ENCODE assay signal across 1 cellular context in the genomic region with DNA sequence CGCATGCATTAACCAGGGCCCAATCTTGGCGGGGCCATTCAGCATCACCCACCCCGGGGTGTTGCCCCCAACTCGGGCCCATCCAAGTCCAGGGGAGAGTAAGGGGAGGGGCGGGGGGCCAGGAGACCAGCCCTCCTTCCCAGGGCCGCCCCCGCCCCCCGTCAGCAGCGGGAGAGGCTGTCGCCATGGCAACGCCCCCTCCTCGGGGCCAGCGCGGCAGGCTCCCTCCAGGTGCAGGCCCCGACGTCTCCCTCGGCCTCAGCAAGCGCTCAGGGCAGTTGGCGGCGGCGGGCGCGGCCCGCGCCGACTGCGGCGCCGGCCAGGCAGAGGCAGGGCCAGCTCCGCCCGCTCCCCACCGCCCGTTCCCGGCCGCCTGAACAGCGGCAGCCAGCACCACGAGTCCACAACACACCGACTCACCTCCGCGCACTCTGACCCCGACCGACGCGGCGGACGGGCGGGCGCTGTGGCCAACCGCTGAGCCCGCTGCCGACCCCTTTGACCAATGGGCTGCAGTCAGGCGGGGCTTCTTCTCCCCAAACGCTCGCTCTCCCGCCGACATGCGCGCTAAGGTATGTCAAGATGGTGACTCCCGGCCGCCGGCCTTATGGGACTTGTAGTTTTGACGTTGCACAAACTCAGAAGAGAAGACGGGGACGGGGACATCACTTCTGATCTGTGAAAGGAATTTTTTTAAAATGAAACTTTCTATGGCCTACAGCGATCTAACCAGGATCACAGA.
TF ChIP-seq lines count a peak whose summit lies in the region.

A gene with protein sequence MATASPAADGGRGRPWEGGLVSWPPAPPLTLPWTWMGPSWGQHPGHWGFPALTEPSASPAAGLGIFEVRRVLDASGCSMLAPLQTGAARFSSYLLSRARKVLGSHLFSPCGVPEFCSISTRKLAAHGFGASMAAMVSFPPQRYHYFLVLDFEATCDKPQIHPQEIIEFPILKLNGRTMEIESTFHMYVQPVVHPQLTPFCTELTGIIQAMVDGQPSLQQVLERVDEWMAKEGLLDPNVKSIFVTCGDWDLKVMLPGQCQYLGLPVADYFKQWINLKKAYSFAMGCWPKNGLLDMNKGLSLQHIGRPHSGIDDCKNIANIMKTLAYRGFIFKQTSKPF (minus strand): TSS at position 418 of the 742 bp plus-strand sequence. CDS start 231 bp downstream, at position 187.

TF ChIP-seq in GM12878, 131 proteins besides CTCF, POLR2A, EP300 and RAD21 (continued from another document and continues in another):
- TF ChIP-seq BHLHE40 (IDR thresholded peaks at IDR 0.05; ENCODE audit: borderline replicate concordance in 1 of 2, low read depth in 2 of 2, low read length in 1 of 2) (peak in 1 of 2 experiments; percentile 63; a peak in 2 of 4 replicates), ATF2 (IDR thresholded peaks at IDR 0.05; ENCODE audit: low read length) (no peak), CEBPB (IDR thresholded peaks at IDR 0.05; ENCODE audit: borderline replicate concordance in 1 of 2, low read depth in 2 of 2, low read length in 2 of 2) (no peak), FOXK2 (IDR thresholded peaks at IDR 0.05) (no peak), JUNB (IDR thresholded peaks at IDR 0.05) (no peak), ZSCAN29 (IDR thresholded peaks at IDR 0.05) (0 out of 2 replicates have a peak, but pooled peaks have one; percentile 52), EZH2 (IDR thresholded peaks at IDR 0.05; ENCODE audit: borderline replicate concordance, control insufficient read depth, low read depth, low read length) (no peak), WRNIP1 (IDR thresholded peaks at IDR 0.05; ENCODE audit: borderline replicate concordance, low read depth, low read length) (no peak), EGR1 (IDR thresholded peaks at IDR 0.05; ENCODE audit: borderline replicate concordance in 1 of 2, low read depth in 2 of 2, low read length in 2 of 2) (peak in 1 of 2 experiments; percentile 23; a peak in 1 of 3 replicates), PML (IDR thresholded peaks at IDR 0.05; ENCODE audit: low read length) (no peak), JUND (IDR thresholded peaks at IDR 0.05; ENCODE audit: low read depth, low read length) (no peak), ZNF24 (IDR thresholded peaks at IDR 0.05) (no peak), MTA2 (IDR thresholded peaks at IDR 0.05; ENCODE audit: low read depth) (peak; percentile 71; the same call in 1 of the 2 replicates), MAX (IDR thresholded peaks at IDR 0.05; ENCODE audit: low read depth, low read length) (peak; percentile 75), NRF1 (conservative IDR thresholded peaks at IDR 0.05; ENCODE audit: low read depth, low read length) (peak; percentile 59), IKZF1 (conservative IDR thresholded peaks at IDR 0.05) (peak; percentile 90), MXI1 (IDR thresholded peaks at IDR 0.05; ENCODE audit: low read depth, low read length) (peak; percentile 95), ESRRA (IDR thresholded peaks at IDR 0.05; ENCODE audit: low read length) (0 out of 2 replicates have a peak, but pooled peaks have one; percentile 32), SREBF1 (IDR thresholded peaks at IDR 0.05; ENCODE audit: low read length) (peak; percentile 84), ZNF384 (IDR thresholded peaks at IDR 0.05; ENCODE audit: borderline replicate concordance, low read depth, low read length) (no peak), SMARCA5 (IDR thresholded peaks at IDR 0.05) (0 out of 2 replicates have a peak, but pooled peaks have one; percentile 23), CHD4 (IDR thresholded peaks at IDR 0.05) (no peak), STAT1 (conservative IDR thresholded peaks at IDR 0.05) (0 out of 2 replicates have a peak, but pooled peaks have one; percentile 33), NBN (IDR thresholded peaks at IDR 0.05) (no peak), CREM (IDR thresholded peaks at IDR 0.05; ENCODE audit: low read depth) (peak; percentile 95), CREB1 (IDR thresholded peaks at IDR 0.05; ENCODE audit: low read depth) (peak; percentile 96), LARP7 (IDR thresholded peaks at IDR 0.05) (peak; percentile 92), E2F8 (IDR thresholded peaks at IDR 0.05; ENCODE audit: low read depth, partially characterized antibody) (peak; percentile 81), GABPA (IDR thresholded peaks at IDR 0.05; ENCODE audit: low read depth) (no peak)
- TF ChIP-seq, protein P1, sequence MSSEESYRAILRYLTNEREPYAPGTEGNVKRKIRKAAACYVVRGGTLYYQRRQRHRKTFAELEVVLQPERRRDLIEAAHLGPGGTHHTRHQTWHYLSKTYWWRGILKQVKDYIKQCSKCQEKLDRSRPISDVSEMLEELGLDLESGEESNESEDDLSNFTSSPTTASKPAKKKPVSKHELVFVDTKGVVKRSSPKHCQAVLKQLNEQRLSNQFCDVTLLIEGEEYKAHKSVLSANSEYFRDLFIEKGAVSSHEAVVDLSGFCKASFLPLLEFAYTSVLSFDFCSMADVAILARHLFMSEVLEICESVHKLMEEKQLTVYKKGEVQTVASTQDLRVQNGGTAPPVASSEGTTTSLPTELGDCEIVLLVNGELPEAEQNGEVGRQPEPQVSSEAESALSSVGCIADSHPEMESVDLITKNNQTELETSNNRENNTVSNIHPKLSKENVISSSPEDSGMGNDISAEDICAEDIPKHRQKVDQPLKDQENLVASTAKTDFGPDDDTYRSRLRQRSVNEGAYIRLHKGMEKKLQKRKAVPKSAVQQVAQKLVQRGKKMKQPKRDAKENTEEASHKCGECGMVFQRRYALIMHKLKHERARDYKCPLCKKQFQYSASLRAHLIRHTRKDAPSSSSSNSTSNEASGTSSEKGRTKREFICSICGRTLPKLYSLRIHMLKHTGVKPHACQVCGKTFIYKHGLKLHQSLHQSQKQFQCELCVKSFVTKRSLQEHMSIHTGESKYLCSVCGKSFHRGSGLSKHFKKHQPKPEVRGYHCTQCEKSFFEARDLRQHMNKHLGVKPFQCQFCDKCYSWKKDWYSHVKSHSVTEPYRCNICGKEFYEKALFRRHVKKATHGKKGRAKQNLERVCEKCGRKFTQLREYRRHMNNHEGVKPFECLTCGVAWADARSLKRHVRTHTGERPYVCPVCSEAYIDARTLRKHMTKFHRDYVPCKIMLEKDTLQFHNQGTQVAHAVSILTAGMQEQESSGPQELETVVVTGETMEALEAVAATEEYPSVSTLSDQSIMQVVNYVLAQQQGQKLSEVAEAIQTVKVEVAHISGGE (CRISPR knock-in tag; IDR thresholded peaks at IDR 0.05), result no peak
- TF ChIP-seq, protein P2, sequence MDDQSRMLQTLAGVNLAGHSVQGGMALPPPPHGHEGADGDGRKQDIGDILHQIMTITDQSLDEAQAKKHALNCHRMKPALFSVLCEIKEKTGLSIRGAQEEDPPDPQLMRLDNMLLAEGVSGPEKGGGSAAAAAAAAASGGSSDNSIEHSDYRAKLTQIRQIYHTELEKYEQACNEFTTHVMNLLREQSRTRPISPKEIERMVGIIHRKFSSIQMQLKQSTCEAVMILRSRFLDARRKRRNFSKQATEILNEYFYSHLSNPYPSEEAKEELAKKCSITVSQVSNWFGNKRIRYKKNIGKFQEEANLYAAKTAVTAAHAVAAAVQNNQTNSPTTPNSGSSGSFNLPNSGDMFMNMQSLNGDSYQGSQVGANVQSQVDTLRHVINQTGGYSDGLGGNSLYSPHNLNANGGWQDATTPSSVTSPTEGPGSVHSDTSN (IDR thresholded peaks at IDR 0.05; ENCODE audit: insufficient replicate concordance, low read depth, low read length), result peak; percentile 99
- TF ChIP-seq, protein P3, sequence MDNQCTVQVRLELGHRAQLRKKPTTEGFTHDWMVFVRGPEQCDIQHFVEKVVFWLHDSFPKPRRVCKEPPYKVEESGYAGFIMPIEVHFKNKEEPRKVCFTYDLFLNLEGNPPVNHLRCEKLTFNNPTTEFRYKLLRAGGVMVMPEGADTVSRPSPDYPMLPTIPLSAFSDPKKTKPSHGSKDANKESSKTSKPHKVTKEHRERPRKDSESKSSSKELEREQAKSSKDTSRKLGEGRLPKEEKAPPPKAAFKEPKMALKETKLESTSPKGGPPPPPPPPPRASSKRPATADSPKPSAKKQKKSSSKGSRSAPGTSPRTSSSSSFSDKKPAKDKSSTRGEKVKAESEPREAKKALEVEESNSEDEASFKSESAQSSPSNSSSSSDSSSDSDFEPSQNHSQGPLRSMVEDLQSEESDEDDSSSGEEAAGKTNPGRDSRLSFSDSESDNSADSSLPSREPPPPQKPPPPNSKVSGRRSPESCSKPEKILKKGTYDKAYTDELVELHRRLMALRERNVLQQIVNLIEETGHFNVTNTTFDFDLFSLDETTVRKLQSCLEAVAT (IDR thresholded peaks at IDR 0.05), result no peak
- TF ChIP-seq, protein P4, sequence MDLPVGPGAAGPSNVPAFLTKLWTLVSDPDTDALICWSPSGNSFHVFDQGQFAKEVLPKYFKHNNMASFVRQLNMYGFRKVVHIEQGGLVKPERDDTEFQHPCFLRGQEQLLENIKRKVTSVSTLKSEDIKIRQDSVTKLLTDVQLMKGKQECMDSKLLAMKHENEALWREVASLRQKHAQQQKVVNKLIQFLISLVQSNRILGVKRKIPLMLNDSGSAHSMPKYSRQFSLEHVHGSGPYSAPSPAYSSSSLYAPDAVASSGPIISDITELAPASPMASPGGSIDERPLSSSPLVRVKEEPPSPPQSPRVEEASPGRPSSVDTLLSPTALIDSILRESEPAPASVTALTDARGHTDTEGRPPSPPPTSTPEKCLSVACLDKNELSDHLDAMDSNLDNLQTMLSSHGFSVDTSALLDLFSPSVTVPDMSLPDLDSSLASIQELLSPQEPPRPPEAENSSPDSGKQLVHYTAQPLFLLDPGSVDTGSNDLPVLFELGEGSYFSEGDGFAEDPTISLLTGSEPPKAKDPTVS (IDR thresholded peaks at IDR 0.05; ENCODE audit: low read depth, low read length), result no peak
- TF ChIP-seq, protein P5, sequence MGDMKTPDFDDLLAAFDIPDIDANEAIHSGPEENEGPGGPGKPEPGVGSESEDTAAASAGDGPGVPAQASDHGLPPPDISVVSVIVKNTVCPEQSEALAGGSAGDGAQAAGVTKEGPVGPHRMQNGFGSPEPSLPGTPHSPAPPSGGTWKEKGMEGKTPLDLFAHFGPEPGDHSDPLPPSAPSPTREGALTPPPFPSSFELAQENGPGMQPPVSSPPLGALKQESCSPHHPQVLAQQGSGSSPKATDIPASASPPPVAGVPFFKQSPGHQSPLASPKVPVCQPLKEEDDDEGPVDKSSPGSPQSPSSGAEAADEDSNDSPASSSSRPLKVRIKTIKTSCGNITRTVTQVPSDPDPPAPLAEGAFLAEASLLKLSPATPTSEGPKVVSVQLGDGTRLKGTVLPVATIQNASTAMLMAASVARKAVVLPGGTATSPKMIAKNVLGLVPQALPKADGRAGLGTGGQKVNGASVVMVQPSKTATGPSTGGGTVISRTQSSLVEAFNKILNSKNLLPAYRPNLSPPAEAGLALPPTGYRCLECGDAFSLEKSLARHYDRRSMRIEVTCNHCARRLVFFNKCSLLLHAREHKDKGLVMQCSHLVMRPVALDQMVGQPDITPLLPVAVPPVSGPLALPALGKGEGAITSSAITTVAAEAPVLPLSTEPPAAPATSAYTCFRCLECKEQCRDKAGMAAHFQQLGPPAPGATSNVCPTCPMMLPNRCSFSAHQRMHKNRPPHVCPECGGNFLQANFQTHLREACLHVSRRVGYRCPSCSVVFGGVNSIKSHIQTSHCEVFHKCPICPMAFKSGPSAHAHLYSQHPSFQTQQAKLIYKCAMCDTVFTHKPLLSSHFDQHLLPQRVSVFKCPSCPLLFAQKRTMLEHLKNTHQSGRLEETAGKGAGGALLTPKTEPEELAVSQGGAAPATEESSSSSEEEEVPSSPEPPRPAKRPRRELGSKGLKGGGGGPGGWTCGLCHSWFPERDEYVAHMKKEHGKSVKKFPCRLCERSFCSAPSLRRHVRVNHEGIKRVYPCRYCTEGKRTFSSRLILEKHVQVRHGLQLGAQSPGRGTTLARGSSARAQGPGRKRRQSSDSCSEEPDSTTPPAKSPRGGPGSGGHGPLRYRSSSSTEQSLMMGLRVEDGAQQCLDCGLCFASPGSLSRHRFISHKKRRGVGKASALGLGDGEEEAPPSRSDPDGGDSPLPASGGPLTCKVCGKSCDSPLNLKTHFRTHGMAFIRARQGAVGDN (IDR thresholded peaks at IDR 0.05), result peak; percentile 57
